ENCODE assay signal across 17 cellular contexts in genomic region chr11:78337554-78337924, GRCh38.
DNase-seq lines count a peak whose midpoint lies in the region; ATAC-seq and TF ChIP-seq lines count a peak whose summit lies in the region.
"Had no signal": no experiment of that assay in that cellular context is flagged by ENCODE, and none has a peak within 500 bp of the region (broad histone marks: within the 10 kb centered on the region; RNA-seq: fewer than 3 reads in every experiment).

No MANE protein-coding gene starts in this region.

- H3K27me3 ChIP-seq in dorsolateral prefrontal cortex (no peaks in the 10 kb centered on the region), gastrocnemius medialis (no peaks in the 10 kb centered on the region)
- no peaks in the 10 kb centered on the region for H3K27me3 ChIP-seq in effector memory CD4-positive, alpha-beta T cell (replicated peaks; ENCODE audit: control insufficient read depth, insufficient read depth, low read length, poor library complexity, severe bottlenecking)

- no peak for ATAC-seq in T-helper 17 cell
- ATAC-seq in activated CD8-positive, alpha-beta T cell treated with anti-CD3 and anti-CD28 coated beads, Interleukin-2, amount 10 ng/mL, durations not matched to agents 7 days and 5 days, result no peak
- ATAC-seq in gastrocnemius medialis, result no peak

- peak overlapping the region; percentile 95 for H3K27ac Mint-ChIP-seq in T-helper 2 cell treated with Interferon-gamma antibody and Interleukin-4, amounts not matched to agents 5 μg/mL and 100 μg/mL, for 36 hours
- H3K27ac Mint-ChIP-seq in T-helper 17 cell, result peak overlapping the region; percentile 2
- no peak overlapping the region for H3K27ac Mint-ChIP-seq in activated CD8-positive, alpha-beta T cell treated with anti-CD3 and anti-CD28 coated beads, Interleukin-2, amount 10 ng/mL, durations not matched to agents 7 days and 5 days
- H3K27ac Mint-ChIP-seq: HFFc6 had no signal

- TF ChIP-seq POLR2A in gastrocnemius medialis (IDR thresholded peaks at IDR 0.05), result no peak

- peaks cover 21% of the 10 kb centered on the region for H3K9me3 Mint-ChIP-seq in T-helper 2 cell treated with Interferon-gamma antibody and Interleukin-4, amounts not matched to agents 5 μg/mL and 100 μg/mL, for 36 hours
- H3K9me3 Mint-ChIP-seq in activated CD8-positive, alpha-beta T cell treated with anti-CD3 and anti-CD28 coated beads, Interleukin-2, amount 10 ng/mL, durations not matched to agents 7 days and 5 days (ENCODE audit: insufficient read depth), result peaks cover 17% of the 10 kb centered on the region

- TF ChIP-seq CTCF in dorsolateral prefrontal cortex (IDR thresholded peaks at IDR 0.05 in 54 of 56, conservative IDR thresholded peaks at IDR 0.05 in 2 of 56; ENCODE audit: low read depth in 1 of 56, partially characterized antibody in 56 of 56) (no peak), gastrocnemius medialis (IDR thresholded peaks at IDR 0.05 in 4 of 5, conservative IDR thresholded peaks at IDR 0.05 in 1 of 5) (no peak)

- POLR2A ChIA-PET in activated CD8-positive, alpha-beta T cell treated with anti-CD3 and anti-CD28 coated beads, Interleukin-2, amount 10 ng/mL, durations not matched to agents 7 days and 5 days (lab: Charles Lee), result no interaction called here

- H3K27ac ChIP-seq in dorsolateral prefrontal cortex (peak overlapping the region in 58 of 59 donors; percentile 31 to 99 (median 90)), substantia nigra (ENCODE audit: low read depth, low read length, poor library complexity, severe bottlenecking) (peak overlapping the region; percentile 74), gastrocnemius medialis (no peak overlapping the region)
- H3K27ac ChIP-seq in effector memory CD4-positive, alpha-beta T cell (ENCODE audit: insufficient read depth, low read length, poor library complexity, severe bottlenecking), result no peak overlapping the region
- H3K27ac ChIP-seq: C4-2B, PC-9 had no signal

- H3K4me3 ChIP-seq in dorsolateral prefrontal cortex, result peak overlapping the region in 5 of 59 donors; percentile 6 to 28 (median 11)
- H3K4me3 ChIP-seq in effector memory CD4-positive, alpha-beta T cell (ENCODE audit: insufficient read depth, low read depth, low read length, poor library complexity, severe bottlenecking), result no peak overlapping the region
- H3K4me3 ChIP-seq in gastrocnemius medialis, result no peak overlapping the region
- H3K4me3 ChIP-seq: MG63, PC-9 had no signal

- peaks cover 48% of the 10 kb centered on the region for H3K36me3 Mint-ChIP-seq in T-helper 2 cell treated with Interferon-gamma antibody and Interleukin-4, amounts not matched to agents 5 μg/mL and 100 μg/mL, for 36 hours (ENCODE audit: low read depth)
- peaks cover 2% of the 10 kb centered on the region for H3K36me3 Mint-ChIP-seq in T-helper 17 cell (ENCODE audit: low read depth)
- peaks cover 35% of the 10 kb centered on the region for H3K36me3 Mint-ChIP-seq in activated CD8-positive, alpha-beta T cell treated with anti-CD3 and anti-CD28 coated beads, Interleukin-2, amount 10 ng/mL, durations not matched to agents 7 days and 5 days (ENCODE audit: low read depth)

- H3K4me1 Mint-ChIP-seq in T-helper 2 cell treated with Interferon-gamma antibody and Interleukin-4, amounts not matched to agents 5 μg/mL and 100 μg/mL, for 36 hours (ENCODE audit: low read depth), result peaks cover 87% of the 10 kb centered on the region
- H3K4me1 Mint-ChIP-seq in T-helper 17 cell, result peaks cover 14% of the 10 kb centered on the region
- peaks cover 35% of the 10 kb centered on the region for H3K4me1 Mint-ChIP-seq in activated CD8-positive, alpha-beta T cell treated with anti-CD3 and anti-CD28 coated beads, Interleukin-2, amount 10 ng/mL, durations not matched to agents 7 days and 5 days (ENCODE audit: low read depth)

- CTCF ChIA-PET in activated CD8-positive, alpha-beta T cell treated with anti-CD3 and anti-CD28 coated beads, Interleukin-2, amount 10 ng/mL, durations not matched to agents 7 days and 5 days (lab: Charles Lee), result no interaction called here

- in situ Hi-C loops in gastrocnemius medialis (cut with MboI; ENCODE audit: low sequenced_read_pairs in 4 of 4), result no loop called here

- intact Hi-C loops in dorsolateral prefrontal cortex (cut with DNase I), result no loop called here
- intact Hi-C loops in gastrocnemius medialis (cut with DNase I; ENCODE audit: low total_unique reads), result no loop called here

- no peaks in the 10 kb centered on the region for H3K4me1 ChIP-seq in effector memory CD4-positive, alpha-beta T cell (ENCODE audit: control insufficient read depth, insufficient read depth, low read length, poor library complexity, severe bottlenecking)
- H3K4me1 ChIP-seq in gastrocnemius medialis, result no peaks in the 10 kb centered on the region

- H3K36me3 ChIP-seq in effector memory CD4-positive, alpha-beta T cell (ENCODE audit: control insufficient read depth, insufficient read depth, low read length), result no peaks in the 10 kb centered on the region
- H3K36me3 ChIP-seq in gastrocnemius medialis, result no peaks in the 10 kb centered on the region
- H3K36me3 ChIP-seq: MG63 had no signal

- H3K9me3 ChIP-seq in T-helper 17 cell (ENCODE audit: control insufficient read depth, low read length, poor library complexity, severe bottlenecking) (no peaks in the 10 kb centered on the region), gastrocnemius medialis (no peaks in the 10 kb centered on the region)
- no peaks in the 10 kb centered on the region for H3K9me3 ChIP-seq in effector memory CD4-positive, alpha-beta T cell (ENCODE audit: control insufficient read depth, low read length)
- H3K9me3 ChIP-seq: MG63 had no signal

- H3K27me3 Mint-ChIP-seq in T-helper 2 cell treated with Interferon-gamma antibody and Interleukin-4, amounts not matched to agents 5 μg/mL and 100 μg/mL, for 36 hours (ENCODE audit: low read depth), result no peaks in the 10 kb centered on the region
- no peaks in the 10 kb centered on the region for H3K27me3 Mint-ChIP-seq in T-helper 17 cell
- peaks cover 2% of the 10 kb centered on the region for H3K27me3 Mint-ChIP-seq in activated CD8-positive, alpha-beta T cell treated with anti-CD3 and anti-CD28 coated beads, Interleukin-2, amount 10 ng/mL, durations not matched to agents 7 days and 5 days (ENCODE audit: low read depth)

- H3K4me3 Mint-ChIP-seq in T-helper 2 cell treated with Interferon-gamma antibody and Interleukin-4, amounts not matched to agents 5 μg/mL and 100 μg/mL, for 36 hours, result peak overlapping the region; percentile 56
- H3K4me3 Mint-ChIP-seq in T-helper 17 cell, result no peak overlapping the region
- H3K4me3 Mint-ChIP-seq in activated CD8-positive, alpha-beta T cell treated with anti-CD3 and anti-CD28 coated beads, Interleukin-2, amount 10 ng/mL, durations not matched to agents 7 days and 5 days, result no peak overlapping the region
- H3K4me3 Mint-ChIP-seq: HFFc6 had no signal

- no peak for DNase-seq in T-helper 2 cell treated with Interferon-gamma antibody and Interleukin-4, amounts not matched to agents 5 μg/mL and 100 μg/mL, for 36 hours (ENCODE audit: low spot score)
- no peak for DNase-seq in T-helper 2 cell
- no peak for DNase-seq in T-helper 17 cell
- DNase-seq in dorsolateral prefrontal cortex, result no peak
- no peak for DNase-seq in substantia nigra (lab: John Stamatoyannopoulos, UW)
- no peak for DNase-seq in activated CD8-positive, alpha-beta T cell treated with anti-CD3 and anti-CD28 coated beads, Interleukin-2, amount 10 ng/mL, durations not matched to agents 7 days and 5 days
- no peak for DNase-seq in effector memory CD4-positive, alpha-beta T cell
- no peak for DNase-seq in gastrocnemius medialis
- DNase-seq: DMS79 treated with DMSO at 0.1 percent for 48 hours, GOT3, HFFc6, KG1, MG63, NCI-H1105, NCI-H1694 treated with DMSO at 0.1 percent for 48 hours, PC-9 had no signal

Comparison
In these comparisons a context has a peak if more than half of its experiments do, and no peak if none do; other contexts are left out.
1. H3K27ac ChIP-seq: peak in dorsolateral prefrontal cortex (58 of 59) and substantia nigra (single experiment); none in effector memory CD4-positive, alpha-beta T cell (single experiment) and gastrocnemius medialis (0 of 4).